In the genomic region with DNA sequence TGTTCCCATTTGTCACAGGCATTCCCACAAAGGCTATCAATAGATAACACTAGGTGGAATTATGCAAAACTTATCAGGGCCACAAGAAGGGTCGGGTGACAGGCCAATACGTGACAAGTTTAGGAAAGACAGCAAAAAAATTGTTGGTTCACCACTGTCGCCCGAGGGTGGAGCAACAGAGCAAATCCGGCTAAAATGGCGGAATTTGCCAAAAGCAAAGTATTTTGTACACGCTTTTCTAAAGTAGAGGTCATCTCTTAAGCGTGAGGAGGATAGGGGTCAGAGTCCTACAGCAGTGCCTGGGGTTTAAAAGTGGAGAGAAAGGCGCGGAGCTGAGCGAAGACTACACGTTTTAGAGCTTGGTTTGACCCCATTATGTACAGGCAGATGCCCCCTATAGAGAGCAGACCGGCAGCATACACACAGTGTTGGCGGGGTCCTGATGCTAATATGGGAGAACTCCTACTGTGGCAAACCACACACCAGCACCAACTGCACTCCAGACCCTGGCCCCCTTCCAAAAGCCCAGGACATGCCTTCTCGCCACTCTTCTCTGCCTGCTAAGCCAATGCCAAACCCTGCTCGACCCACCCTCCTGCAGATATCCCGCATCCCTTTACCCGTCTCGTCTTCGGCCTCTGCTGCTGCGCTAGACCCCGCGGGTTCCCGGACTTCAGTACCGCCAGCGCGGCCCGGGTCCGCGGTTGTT, we compare ENCODE assay signal across 8 cellular contexts. TPM values are rescaled to one million over a fixed set of nuclear protein-coding genes. Genes with fewer than 3 reads are reported as not detected.
DNase-seq lines count a peak whose midpoint lies in the region; ATAC-seq and FAIRE-seq lines count a peak whose summit lies in the region.

No MANE protein-coding gene starts in this region.

- H3K36me3 ChIP-seq in HUES48 (ENCODE audit: control insufficient read depth, insufficient read depth, low read length) (peaks cover 48% of the 10 kb centered on the region), ectodermal cell (ENCODE audit: control insufficient read depth, insufficient read depth, low read length) (peaks cover 31% of the 10 kb centered on the region)

- H3K27me3 Mint-ChIP-seq in T-cell = no peaks in the 10 kb centered on the region

- ATAC-seq in GM21723 (IDR thresholded peaks at IDR 0.05; ENCODE audit: unreplicated experiment) (peak; percentile 50), T-cell (replicated peaks in 1 of 4) (peak in 1 of 4 experiments; percentile 1)

- FAIRE-seq in urothelium cell line (lab: Jason Lieb, UNC) = peak; percentile 9

- CTCF ChIA-PET in T-cell (lab: Charles Lee) = interaction anchor here in 1 of 2 donors (1.0 kb wide), 1 partner anchor 95 kb away, joined by 3 read pairs; no protein-coding TSS in a partner anchor

- peak; percentile 31 for DNase-seq in activated naive CD4-positive, alpha-beta T cell treated with Interleukin-2 at 50 U/mL for 16 hours
- no peak for DNase-seq in activated naive CD4-positive, alpha-beta T cell treated with anti-CD3 and anti-CD28 coated beads, Interleukin-2, amount 50 U/mL, for 16 hours
- DNase-seq in T-cell (peak in 21 of 34 experiments; percentile 1 to 29 (median 13)), urothelium cell line (ENCODE audit: low spot score) (peak; percentile 40)

- peak overlapping the region; percentile 39 to 52 for H3K27ac Mint-ChIP-seq in T-cell

- H3K27ac ChIP-seq in HUES48 (ENCODE audit: low read depth, low read length) (peak overlapping the region; percentile 94), ectodermal cell (ENCODE audit: insufficient read depth, low read depth, low read length, poor library complexity, severe bottlenecking) (peak overlapping the region; percentile 68)

- H3K4me1 Mint-ChIP-seq in T-cell = peaks cover 16 to 24% (median 20%) of the 10 kb centered on the region in 3 donors

- no peaks in the 10 kb centered on the region for H3K27me3 ChIP-seq in HUES48 (ENCODE audit: control insufficient read depth, insufficient read depth, low read length)
- no peaks in the 10 kb centered on the region for H3K27me3 ChIP-seq in ectodermal cell (ENCODE audit: control insufficient read depth, insufficient read depth, low read length, poor library complexity, severe bottlenecking)
- H3K27me3 ChIP-seq in mononuclear cell (ENCODE audit: insufficient read depth, low read length) = no peaks in the 10 kb centered on the region

- H3K9me3 Mint-ChIP-seq in T-cell = no peaks in the 10 kb centered on the region

- POLR2A ChIA-PET in T-cell (lab: Charles Lee) = no interaction called here

- H3K9me3 ChIP-seq in HUES48 (ENCODE audit: control insufficient read depth, insufficient read depth, low read length) = no peaks in the 10 kb centered on the region
- no peaks in the 10 kb centered on the region for H3K9me3 ChIP-seq in ectodermal cell (ENCODE audit: control insufficient read depth, low read length)
- H3K9me3 ChIP-seq in mononuclear cell (ENCODE audit: low read depth, low read length) = no peaks in the 10 kb centered on the region

- WGBS in ectodermal cell, 2 experiments = 0% methylated on average over 30 of the region's 30 CpGs

- peaks cover 9% of the 10 kb centered on the region for H3K36me3 Mint-ChIP-seq in T-cell

- H3K9ac ChIP-seq in HUES48 (ENCODE audit: low read depth, low read length) = peak overlapping the region; percentile 95

- H3K4me3 Mint-ChIP-seq in T-cell = peak overlapping the region; percentile 86 to 93 (median 86)

- H3K4me3 ChIP-seq in HUES48 (ENCODE audit: low read depth, low read length) (peak overlapping the region; percentile 99), ectodermal cell (ENCODE audit: insufficient read depth, low read depth, low read length) (peak overlapping the region; percentile 96), mononuclear cell (ENCODE audit: low read length) (peak overlapping the region; percentile 64)

- 0 out of 2 replicates have a peak, but pooled peaks cover 2% of the 10 kb centered on the region for H3K4me1 ChIP-seq in HUES48 (ENCODE audit: control insufficient read depth, insufficient read depth, low read length)
- no peaks in the 10 kb centered on the region for H3K4me1 ChIP-seq in ectodermal cell (ENCODE audit: control insufficient read depth, insufficient read depth, low read length)
- peaks cover 12% of the 10 kb centered on the region for H3K4me1 ChIP-seq in mononuclear cell (ENCODE audit: insufficient read depth, low read length)

RNA-seq across cellular contexts. Expression of a gene that starts 0.7 kb away (rescaled TPM):
- total RNA-seq in T-cell = 1 to 10 TPM in 4 of 5 donors, under 1 TPM in 1; 0.72 to 2.0 (median 1.5) TPM
- polyA plus RNA-seq in ectodermal cell (2013, experiment 1 of 4) = 84.9 TPM
- 66.3 TPM for polyA plus RNA-seq in ectodermal cell (2013, experiment 2 of 4)
- polyA plus RNA-seq in ectodermal cell (2013, experiment 3 of 4) = 73.9 TPM
- 71.5 TPM for polyA plus RNA-seq in ectodermal cell (2013, experiment 4 of 4)
- 0.73 TPM for total RNA-seq in mononuclear cell

RNA-seq across cellular contexts. Expression of a gene that starts 21.8 kb away (rescaled TPM):
- 10 to 100 TPM; 32.2 to 57.7 (median 36.4) TPM for total RNA-seq in T-cell
- polyA plus RNA-seq in ectodermal cell (2013, experiment 1 of 4) = 68.1 TPM
- polyA plus RNA-seq in ectodermal cell (2013, experiment 2 of 4) = 71.4 TPM
- polyA plus RNA-seq in ectodermal cell (2013, experiment 3 of 4) = 53.3 TPM
- 55.7 TPM for polyA plus RNA-seq in ectodermal cell (2013, experiment 4 of 4)
- total RNA-seq in mononuclear cell = 81.5 TPM

RNA-seq across cellular contexts. Expression of a gene that starts 47.3 kb away (rescaled TPM):
- total RNA-seq in T-cell (10 to 100 TPM in 2 of 5 donors, 1 to 10 TPM in 3; 6.2 to 10.8 (median 8.7) TPM), mononuclear cell (2.2 TPM)
- polyA plus RNA-seq in ectodermal cell (2013, experiment 1 of 4) = 39.3 TPM
- polyA plus RNA-seq in ectodermal cell (2013, experiment 2 of 4) = 26.8 TPM
- 25.6 TPM for polyA plus RNA-seq in ectodermal cell (2013, experiment 3 of 4)
- polyA plus RNA-seq in ectodermal cell (2013, experiment 4 of 4) = 24.8 TPM

RNA-seq across cellular contexts. Expression of a gene that starts 58.0 kb away (rescaled TPM):
- total RNA-seq in T-cell (under 1 TPM in 1 of 5 donors, not detected in 4; 0.43 TPM), mononuclear cell (not detected)
- 0.33 TPM for polyA plus RNA-seq in ectodermal cell (2013, experiment 1 of 4)
- polyA plus RNA-seq in ectodermal cell (2013, experiment 2 of 4) = 0.50 TPM
- 0.32 TPM for polyA plus RNA-seq in ectodermal cell (2013, experiment 3 of 4)
- 0.45 TPM for polyA plus RNA-seq in ectodermal cell (2013, experiment 4 of 4)
